Comparison of ENCODE assay signal across 12 cellular contexts in genomic region chr15:93179072-93179471, GRCh38.
DNase-seq lines count a peak whose midpoint lies in the region; ATAC-seq and TF ChIP-seq lines count a peak whose summit lies in the region.
"Had no signal": no experiment of that assay in that cellular context is flagged by ENCODE, and none has a peak within 500 bp of the region (broad histone marks: within the 10 kb centered on the region; RNA-seq: fewer than 3 reads in every experiment).

No MANE protein-coding gene starts in this region.

- 39 to 51% methylated on average over 11 to 15 of the region's 15 CpGs for WGBS in body of pancreas, 2 donors

- H3K4me1 ChIP-seq in Karpas-422 (ENCODE audit: low read length): peaks cover 8% of the 10 kb centered on the region
- H3K4me1 ChIP-seq in body of pancreas: no peaks in the 10 kb centered on the region

- H3K27ac ChIP-seq in Karpas-422 (ENCODE audit: low read length) (no peak overlapping the region), body of pancreas (no peak overlapping the region), WERI-Rb-1 (no peak overlapping the region)

- H3K79me2 ChIP-seq in Karpas-422 (ENCODE audit: low read length): no peaks in the 10 kb centered on the region

- intact Hi-C loops in body of pancreas (cut with DNase I): no loop called here

- H3K27me3 ChIP-seq in Karpas-422 (ENCODE audit: low read length) (no peaks in the 10 kb centered on the region), body of pancreas (no peaks in the 10 kb centered on the region), WERI-Rb-1 (ENCODE audit: insufficient read depth, low read depth, severe bottlenecking) (peaks cover 91% of the 10 kb centered on the region)

- no peaks in the 10 kb centered on the region for H4K20me1 ChIP-seq in Karpas-422 (ENCODE audit: insufficient read depth, low read depth, low read length)

- TF ChIP-seq POLR2A in body of pancreas (IDR thresholded peaks at IDR 0.05): no peak

- DNase-seq in CD1c-positive myeloid dendritic cell (ENCODE audit: extremely low spot score): peak; percentile 93
- DNase-seq in Karpas-422: peak; percentile 79
- DNase-seq in body of pancreas: peak; percentile 15 to 66 (median 24)
- peak; percentile 55 for DNase-seq in mucosa of gallbladder (ENCODE audit: low spot score)
- no peak for DNase-seq in WERI-Rb-1
- DNase-seq in NCI-H1048 (lab: John Stamatoyannopoulos, UW): no peak
- no peak for DNase-seq in retina
- DNase-seq in iPS-NIHi11 (ENCODE audit: low spot score): no peak
- DNase-seq: AML-193; NCI-H526; stimulated activated naive CD8-positive, alpha-beta T cell treated with anti-CD3 and anti-CD28 coated beads, Interleukin-15, Interleukin-2, amounts not matched to agents 100 U/mL and 50 U/mL, for 24 hours had no signal

- H3K9me2 ChIP-seq in Karpas-422 (replicated peaks; ENCODE audit: insufficient read depth, low read length): no peaks in the 10 kb centered on the region

- H3K4me3 ChIP-seq in Karpas-422 (ENCODE audit: low read length) (no peak overlapping the region), body of pancreas (no peak overlapping the region), WERI-Rb-1 (ENCODE audit: low read depth, low read length) (no peak overlapping the region)

- H3K36me3 ChIP-seq in Karpas-422 (ENCODE audit: insufficient read depth, low read length) (no peaks in the 10 kb centered on the region), body of pancreas (replicated peaks in 1 of 2; ENCODE audit: insufficient read depth in 1 of 2, low read depth in 2 of 2) (no peaks in the 10 kb centered on the region), WERI-Rb-1 (no peaks in the 10 kb centered on the region)

- H2AFZ ChIP-seq in Karpas-422 (ENCODE audit: low read length): no peak overlapping the region

- H3K9me3 ChIP-seq in Karpas-422 (ENCODE audit: low read length) (no peaks in the 10 kb centered on the region), body of pancreas (no peaks in the 10 kb centered on the region), WERI-Rb-1 (ENCODE audit: severe bottlenecking) (peaks cover 2% of the 10 kb centered on the region)

- no peak overlapping the region for H3K4me2 ChIP-seq in Karpas-422 (ENCODE audit: low read depth, low read length, poor library complexity, severe bottlenecking)

- no peak for ATAC-seq in body of pancreas
- ATAC-seq: activated T-helper 17 cell treated with anti-CD3 and anti-CD28 coated beads, Interleukin-2, amount 50 U/mL, for 72 hours; stimulated activated naive CD8-positive, alpha-beta T cell treated with anti-CD3 and anti-CD28 coated beads, Interleukin-15, Interleukin-2, amounts not matched to agents 100 U/mL and 50 U/mL, for 24 hours had no signal

- H3K9ac ChIP-seq in Karpas-422 (ENCODE audit: low read length): no peak overlapping the region

- TF ChIP-seq CTCF in body of pancreas (IDR thresholded peaks at IDR 0.05): no peak
- TF ChIP-seq CTCF in WERI-Rb-1 (IDR thresholded peaks at IDR 0.05; ENCODE audit: low read depth, low read length): no peak

Comparison
In these comparisons a context has a peak if more than half of its experiments do, and no peak if none do; other contexts are left out.
1. DNase-seq: peak in CD1c-positive myeloid dendritic cell (single experiment), Karpas-422 (single experiment), body of pancreas (4 of 4) and mucosa of gallbladder (single experiment); none in WERI-Rb-1 (single experiment), NCI-H1048 (single experiment), retina (single experiment) and iPS-NIHi11 (single experiment).